ENCODE assay signal across 15 cellular contexts in the genomic region with DNA sequence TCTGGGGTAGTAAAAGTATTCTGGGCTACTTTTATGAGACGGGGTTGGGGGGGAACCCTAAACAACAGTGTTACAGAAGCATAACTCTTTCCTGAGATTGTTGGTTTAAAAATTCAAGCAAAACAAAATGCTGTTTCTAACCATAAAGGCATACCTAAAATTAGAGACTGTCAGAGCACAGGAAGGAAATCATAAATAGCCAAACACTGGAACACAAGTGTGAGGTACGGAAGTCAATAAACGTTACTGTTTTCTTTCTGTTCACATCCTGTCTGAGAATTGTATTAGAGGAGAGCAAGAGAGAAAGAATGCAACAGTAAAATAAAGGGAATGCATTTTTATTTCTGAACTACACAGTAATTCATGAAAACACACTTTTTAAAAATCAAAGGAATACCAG. TPM values are rescaled to one million over a fixed set of nuclear protein-coding genes. Genes with fewer than 3 reads are reported as not detected.
DNase-seq lines count a peak whose midpoint lies in the region; ATAC-seq and TF ChIP-seq lines count a peak whose summit lies in the region.
"Had no signal": no experiment of that assay in that cellular context is flagged by ENCODE, and none has a peak within 500 bp of the region (broad histone marks: within the 10 kb centered on the region; RNA-seq: fewer than 3 reads in every experiment).

No MANE protein-coding gene starts in this region.

- H3K4me1 ChIP-seq in Loucy (ENCODE audit: insufficient read depth, low read length, poor library complexity, severe bottlenecking) (peaks cover 77% of the 10 kb centered on the region), Caco-2 (no peaks in the 10 kb centered on the region; the same call in 1 of the 2 replicates)
- H3K4me1 ChIP-seq: sigmoid colon, tibial artery had no signal

- intact Hi-C loops in Caco-2 (cut with micrococcal nuclease; ENCODE audit: unreplicated experiment) = no loop called here

- CTCF ChIA-PET in Caco-2 (lab: Charles Lee) = no interaction called here

- no TSS peak for BruUV-seq in Caco-2 (replicated peaks; lab: Mats Ljungman, UMichigan)

- ATAC-seq in GM18907 (IDR thresholded peaks at IDR 0.05; ENCODE audit: unreplicated experiment) = peak; percentile 67
- ATAC-seq: left cardiac atrium, Panc1 had no signal

- 0 out of 2 replicates have a peak, but pooled peaks cover 4% of the 10 kb centered on the region for H3K79me2 ChIP-seq in Loucy (ENCODE audit: insufficient read depth, low read length)

- H3F3A ChIP-seq in Loucy (ENCODE audit: low read depth) = peaks cover 11% of the 10 kb centered on the region; the same call in 1 of the 2 replicates

- H3K4me3 Mint-ChIP-seq in Caco-2 (ENCODE audit: unreplicated experiment) = no peak overlapping the region
- H3K4me3 Mint-ChIP-seq in type B pancreatic cell = no peak overlapping the region
- H3K4me3 Mint-ChIP-seq: neural crest cell had no signal

- H3K36me3 ChIP-seq in Loucy (ENCODE audit: insufficient read depth, low read length) (no peaks in the 10 kb centered on the region), Caco-2 (ENCODE audit: control insufficient read depth, insufficient read depth, low read length) (no peaks in the 10 kb centered on the region)
- H3K36me3 ChIP-seq: sigmoid colon, tibial artery had no signal

- H3K9me2 ChIP-seq in Loucy (replicated peaks; ENCODE audit: low read depth, low read length) = no peaks in the 10 kb centered on the region

- peak overlapping the region; percentile 70 for H3K9ac ChIP-seq in Loucy (ENCODE audit: low read depth, low read length, poor library complexity, severe bottlenecking)

- H4K20me1 ChIP-seq in Loucy (ENCODE audit: insufficient read depth, low read length, poor library complexity, severe bottlenecking) = no peaks in the 10 kb centered on the region

- DNase-seq in NOMO-1 treated with DMSO at 0.1 percent for 48 hours (lab: John Stamatoyannopoulos, UW; ENCODE audit: unreplicated experiment) = peak; percentile 35
- DNase-seq in NOMO-1 treated with dmso at 0.1 percent for 144 hours (lab: John Stamatoyannopoulos, UW; ENCODE audit: unreplicated experiment) = no peak
- peak; percentile 12 for DNase-seq in left kidney (ENCODE audit: low read depth, low spot score)
- DNase-seq in HuH-7 (ENCODE audit: low spot score) = no peak
- no peak for DNase-seq in Caco-2
- DNase-seq in type B pancreatic cell (ENCODE audit: extremely low spot score, unreplicated experiment) = no peak
- DNase-seq: glutamatergic neuron, left cardiac atrium, NCI-H2171, sigmoid colon, tibial artery had no signal

- H3K27me3 Mint-ChIP-seq in Caco-2 (ENCODE audit: insufficient read depth, unreplicated experiment) (no peaks in the 10 kb centered on the region), type B pancreatic cell (peaks cover 3% of the 10 kb centered on the region)

- H3K36me3 Mint-ChIP-seq in Caco-2 (ENCODE audit: insufficient read depth, unreplicated experiment) (no peaks in the 10 kb centered on the region), type B pancreatic cell (no peaks in the 10 kb centered on the region)

- H3K9me3 ChIP-seq in Loucy (ENCODE audit: insufficient read depth, low read depth, low read length) (no peaks in the 10 kb centered on the region), Caco-2 (no peaks in the 10 kb centered on the region)
- H3K9me3 ChIP-seq: sigmoid colon, tibial artery had no signal

- POLR2A ChIA-PET in Caco-2 (lab: Charles Lee) = no interaction called here

- peak overlapping the region; percentile 91 for H3K4me2 ChIP-seq in Loucy (ENCODE audit: low read depth, low read length, poor library complexity, severe bottlenecking)

- no peak overlapping the region for H2AFZ ChIP-seq in Loucy (ENCODE audit: low read length)

- H3K4me3 ChIP-seq in Loucy (ENCODE audit: low read length, poor library complexity, severe bottlenecking) = peak overlapping the region; percentile 70
- no peak overlapping the region for H3K4me3 ChIP-seq in Caco-2 (ENCODE audit: low read depth, low read length)
- H3K4me3 ChIP-seq: sigmoid colon, tibial artery had no signal

- no peak overlapping the region for H3K27ac Mint-ChIP-seq in Caco-2 (ENCODE audit: unreplicated experiment)
- H3K27ac Mint-ChIP-seq in type B pancreatic cell = no peak overlapping the region

- H3K27me3 ChIP-seq in Loucy (ENCODE audit: insufficient read depth, low read length, poor library complexity, severe bottlenecking) = no peaks in the 10 kb centered on the region
- H3K27me3 ChIP-seq in Caco-2 (replicated peaks; ENCODE audit: control insufficient read depth, insufficient read depth, low read length) = no peaks in the 10 kb centered on the region
- H3K27me3 ChIP-seq: sigmoid colon, tibial artery had no signal

- TF ChIP-seq CTCF in Loucy (conservative IDR thresholded peaks at IDR 0.05; ENCODE audit: low read length) (no peak), Caco-2 (IDR thresholded peaks at IDR 0.05; ENCODE audit: insufficient read depth in 1 of 2, low read depth in 1 of 2, low read length in 1 of 2, severe bottlenecking in 1 of 2, unreplicated experiment in 1 of 2) (no peak), type B pancreatic cell (conservative IDR thresholded peaks at IDR 0.05) (no peak)

- no peaks in the 10 kb centered on the region for H3K9me3 Mint-ChIP-seq in Caco-2 (ENCODE audit: unreplicated experiment)
- H3K9me3 Mint-ChIP-seq in type B pancreatic cell = no peaks in the 10 kb centered on the region
- H3K9me3 Mint-ChIP-seq: neural crest cell had no signal

- no peaks in the 10 kb centered on the region for H3K4me1 Mint-ChIP-seq in Caco-2 (ENCODE audit: low read depth, unreplicated experiment)
- H3K4me1 Mint-ChIP-seq in type B pancreatic cell (ENCODE audit: unreplicated experiment) = no peaks in the 10 kb centered on the region

RNA-seq across cellular contexts. Expression of gene IL12RB2, which starts 42.8 kb away (rescaled TPM):
- total RNA-seq in Caco-2 (2022) (0.54 and 0.56 TPM in 2 replicates), type B pancreatic cell (ENCODE audit: low replicate concordance) (0.46 and 0.69 TPM in 2 replicates)

Comparison
In these comparisons a context has a peak if more than half of its experiments do, and no peak if none do; other contexts are left out.
1. DNase-seq: peak in NOMO-1 treated with DMSO at 0.1 percent for 48 hours (single experiment) and left kidney (single experiment); none in NOMO-1 treated with dmso at 0.1 percent for 144 hours (single experiment), HuH-7 (single experiment), Caco-2 (0 of 2) and type B pancreatic cell (single experiment).